ENCODE assay signal across 1 cellular context in the genomic region with DNA sequence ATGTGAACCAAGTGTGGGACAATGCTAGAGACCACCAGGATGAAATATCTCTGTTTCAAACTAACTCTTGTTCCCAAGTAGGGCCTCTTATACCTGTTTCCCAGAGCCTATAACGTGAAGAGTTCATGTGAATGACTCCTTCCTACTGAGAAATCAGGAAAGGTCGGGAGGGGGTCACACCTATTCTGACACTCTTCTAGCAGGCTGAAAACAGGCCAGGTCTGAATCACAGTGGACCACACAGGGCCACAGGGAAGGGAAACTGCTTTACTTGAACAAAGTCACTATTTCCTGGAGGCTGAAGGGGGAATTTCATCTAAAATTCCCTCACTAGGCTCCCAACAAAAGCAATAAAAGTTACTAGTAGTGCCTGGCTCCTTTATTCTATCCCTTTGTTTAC.
TF ChIP-seq lines count a peak whose summit lies in the region.

No MANE protein-coding gene starts in this region.

TF ChIP-seq in GM23338, 12 proteins besides CTCF, POLR2A, EP300 and RAD21 (continued from another document):
- TF ChIP-seq ZNF462 (CRISPR knock-in tag; IDR thresholded peaks at IDR 0.05): no peak
- no peak for TF ChIP-seq ZNF114 (CRISPR knock-in tag; IDR thresholded peaks at IDR 0.05)
